1 cellular context compared by ENCODE assay signal in genomic region chr19:35908977-35909683, GRCh38.
TF ChIP-seq lines count a peak whose summit lies in the region.

No MANE protein-coding gene starts in this region.

TF ChIP-seq in IMR-90, 13 proteins besides CTCF, POLR2A, EP300 and RAD21 (continued from another document):
- no peak for TF ChIP-seq ELK1 (IDR thresholded peaks at IDR 0.05; ENCODE audit: borderline replicate concordance, low read depth, low read length)
- TF ChIP-seq FOS (IDR thresholded peaks at IDR 0.05; ENCODE audit: low read depth, low read length), result no peak
- TF ChIP-seq RFX5 (IDR thresholded peaks at IDR 0.05; ENCODE audit: low read depth, low read length), result no peak
- TF ChIP-seq BHLHE40 (IDR thresholded peaks at IDR 0.05; ENCODE audit: low read depth, low read length), result no peak
TF ChIP-seq in IMR-90: peak in this region for 0.
